In the genomic region with DNA sequence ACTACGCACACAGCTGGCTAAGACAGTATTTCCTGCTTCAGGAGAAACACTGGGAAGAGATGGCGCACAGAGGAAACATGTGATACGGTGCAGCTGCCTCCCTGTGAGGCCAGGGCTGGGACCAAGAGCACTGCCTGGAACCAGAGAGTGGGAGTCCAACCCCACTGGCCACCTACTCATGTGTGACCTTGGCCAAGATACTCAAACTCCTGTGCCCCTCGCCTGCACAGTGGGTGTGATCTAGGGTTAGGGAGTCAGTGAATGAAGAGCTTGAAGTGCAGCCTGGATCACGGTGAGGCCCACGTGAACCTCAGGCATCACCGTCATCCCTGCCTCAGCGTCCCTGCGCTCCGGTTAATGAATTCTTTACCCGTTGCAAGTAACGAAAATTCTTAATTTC, we compare ENCODE assay signal across 22 cellular contexts.
"Had no signal": no experiment of that assay in that cellular context is flagged by ENCODE, and none has a peak within 500 bp of the region (broad histone marks: within the 10 kb centered on the region; RNA-seq: fewer than 3 reads in every experiment).

No MANE protein-coding gene starts in this region.

- H3K9me3 ChIP-seq: gastroesophageal sphincter, mucosa of descending colon, prostate gland, thoracic aorta, transverse colon had no signal

- H3K36me3 Mint-ChIP-seq: natural killer cell had no signal

- H3K36me3 ChIP-seq: prostate gland, thoracic aorta, transverse colon had no signal

- H3K9ac ChIP-seq: parathyroid adenoma had no signal

- H3K4me3 Mint-ChIP-seq: natural killer cell; stimulated activated memory B cell treated with anti-CD40 and anti-IgM and Interleukin-4, amounts not matched to agents 10 μg/mL and 1 μg/mL and 100 μg/mL, for 72 hours; stimulated activated naive CD8-positive, alpha-beta T cell treated with anti-CD3 and anti-CD28 coated beads, Interleukin-15, Interleukin-2, amounts not matched to agents 100 ng/mL and 50 ng/mL, for 24 hours had no signal

- H3K27me3 Mint-ChIP-seq: stimulated activated memory B cell treated with anti-CD40 and anti-IgM and Interleukin-4, amounts not matched to agents 10 μg/mL and 1 μg/mL and 100 μg/mL, for 72 hours; stimulated activated naive CD8-positive, alpha-beta T cell treated with anti-CD3 and anti-CD28 coated beads, Interleukin-15, Interleukin-2, amounts not matched to agents 100 ng/mL and 50 ng/mL, for 24 hours had no signal

- H2AFZ ChIP-seq: parathyroid adenoma had no signal

- ATAC-seq: esophagus mucosa; gastroesophageal sphincter; left cardiac atrium; left ventricle myocardium superior; mucosa of descending colon; natural killer cell; stimulated activated memory B cell treated with anti-CD40 and anti-IgM and Interleukin-4, amounts not matched to agents 10 μg/mL and 1 μg/mL and 100 μg/mL, for 72 hours had no signal

- H3K4me3 ChIP-seq: gastroesophageal sphincter, lung, mucosa of descending colon, prostate gland, spleen, thoracic aorta, transverse colon had no signal

- H3K27me3 ChIP-seq: gastroesophageal sphincter, spleen, transverse colon had no signal

- H3K27ac ChIP-seq: gastroesophageal sphincter, parathyroid adenoma, prostate gland, spleen, thoracic aorta, transverse colon had no signal

- H3K4me1 ChIP-seq: gastroesophageal sphincter, parathyroid adenoma, prostate gland, transverse colon had no signal

- H3K27ac Mint-ChIP-seq: natural killer cell; stimulated activated memory B cell treated with anti-CD40 and anti-IgM and Interleukin-4, amounts not matched to agents 10 μg/mL and 1 μg/mL and 100 μg/mL, for 72 hours; stimulated activated naive CD8-positive, alpha-beta T cell treated with anti-CD3 and anti-CD28 coated beads, Interleukin-15, Interleukin-2, amounts not matched to agents 100 ng/mL and 50 ng/mL, for 24 hours had no signal

- H3K9me3 Mint-ChIP-seq: natural killer cell; stimulated activated memory B cell treated with anti-CD40 and anti-IgM and Interleukin-4, amounts not matched to agents 10 μg/mL and 1 μg/mL and 100 μg/mL, for 72 hours; stimulated activated naive CD8-positive, alpha-beta T cell treated with anti-CD3 and anti-CD28 coated beads, Interleukin-15, Interleukin-2, amounts not matched to agents 100 ng/mL and 50 ng/mL, for 24 hours had no signal

- DNase-seq: dermis blood vessel endothelial cell; effector CD8-positive, alpha-beta T cell; glutamatergic neuron; islet precursor cell; left cardiac atrium; left ventricle myocardium superior; mucosa of descending colon; natural killer cell; retina; spleen; stimulated activated CD4-positive, alpha-beta T cell treated with anti-CD3 and anti-CD28 coated beads, Interleukin-15, amount 100 ng/mL, for 24 hours; stimulated activated CD4-positive, alpha-beta T cell treated with anti-CD3 and anti-CD28 coated beads, Interleukin-1b, Interleukin-23, amount 100 ng/mL, for 48 hours; stimulated activated CD4-positive, alpha-beta T cell treated with anti-CD3 and anti-CD28 coated beads, Interleukin-4, amount 100 ng/mL, for 24 hours; transverse colon had no signal

- H3K4me1 Mint-ChIP-seq: stimulated activated memory B cell treated with anti-CD40 and anti-IgM and Interleukin-4, amounts not matched to agents 10 μg/mL and 1 μg/mL and 100 μg/mL, for 72 hours had no signal
